ENCODE assay signal across 8 cellular contexts in genomic region chr3:127775398-127776109, GRCh38. TPM values are rescaled to one million over a fixed set of nuclear protein-coding genes. Genes with fewer than 3 reads are reported as not detected.
DNase-seq lines count a peak whose midpoint lies in the region; ATAC-seq, FAIRE-seq and TF ChIP-seq lines count a peak whose summit lies in the region.

No MANE protein-coding gene starts in this region.

- peak overlapping the region in 1 of 2 donors; percentile 41 for H3K27ac ChIP-seq in kidney (ENCODE audit: low read depth in 2 of 2, low read length in 2 of 2)
- H3K27ac ChIP-seq in thoracic aorta: peak overlapping the region; percentile 70 to 72

- no peaks in the 10 kb centered on the region for H3K27me3 ChIP-seq in thoracic aorta (replicated peaks; ENCODE audit: insufficient read depth)

- H3K4me1 Mint-ChIP-seq in activated T-helper 1 cell treated with anti-CD3 and anti-CD28 coated beads, Interleukin-12 subunit alpha, Interleukin-12 subunit beta, Interleukin-2, Interleukin-4 antibody, amounts not matched to agents 30 ng/mL and 10 ng/mL and 1 ng/mL, durations not matched to agents 14 hours and 24 hours and 36 hours (ENCODE audit: low read depth): peaks cover 22% of the 10 kb centered on the region

- peak overlapping the region; percentile 37 for H3K4me3 Mint-ChIP-seq in activated T-helper 1 cell treated with anti-CD3 and anti-CD28 coated beads, Interleukin-12 subunit alpha, Interleukin-12 subunit beta, Interleukin-2, Interleukin-4 antibody, amounts not matched to agents 30 ng/mL and 10 ng/mL and 1 ng/mL, durations not matched to agents 14 hours and 24 hours and 36 hours

- TF ChIP-seq CTCF in kidney (IDR thresholded peaks at IDR 0.05; ENCODE audit: borderline replicate concordance, extremely low read depth, insufficient read depth) (no peak), thoracic aorta (IDR thresholded peaks at IDR 0.05) (no peak)

- ATAC-seq in thoracic aorta (ENCODE audit: insufficient number of reproducible peaks, low FRiP score, low read depth): peak; percentile 62

- in situ Hi-C loops in KBM-7 (cut with MboI; ENCODE audit: low pct_unique_long_range_greater_than_20kb, low sequenced_read_pairs) (no loop called here), G401 (cut with HindIII; ENCODE audit: low sequenced_read_pairs) (no loop called here)

- H3K36me3 Mint-ChIP-seq in activated T-helper 1 cell treated with anti-CD3 and anti-CD28 coated beads, Interleukin-12 subunit alpha, Interleukin-12 subunit beta, Interleukin-2, Interleukin-4 antibody, amounts not matched to agents 30 ng/mL and 10 ng/mL and 1 ng/mL, durations not matched to agents 14 hours and 24 hours and 36 hours (ENCODE audit: low read depth): peaks cover 5% of the 10 kb centered on the region

- H3K4me3 ChIP-seq in kidney (ENCODE audit: low read length in 2 of 2): no peak overlapping the region
- peak overlapping the region; percentile 42 for H3K4me3 ChIP-seq in thoracic aorta

- peaks cover 2% of the 10 kb centered on the region for H3K27me3 Mint-ChIP-seq in activated T-helper 1 cell treated with anti-CD3 and anti-CD28 coated beads, Interleukin-12 subunit alpha, Interleukin-12 subunit beta, Interleukin-2, Interleukin-4 antibody, amounts not matched to agents 30 ng/mL and 10 ng/mL and 1 ng/mL, durations not matched to agents 14 hours and 24 hours and 36 hours (ENCODE audit: insufficient read depth)

- no peak overlapping the region for H3K27ac Mint-ChIP-seq in activated T-helper 1 cell treated with anti-CD3 and anti-CD28 coated beads, Interleukin-12 subunit alpha, Interleukin-12 subunit beta, Interleukin-2, Interleukin-4 antibody, amounts not matched to agents 30 ng/mL and 10 ng/mL and 1 ng/mL, durations not matched to agents 14 hours and 24 hours and 36 hours

- H3K9me3 Mint-ChIP-seq in activated T-helper 1 cell treated with anti-CD3 and anti-CD28 coated beads, Interleukin-12 subunit alpha, Interleukin-12 subunit beta, Interleukin-2, Interleukin-4 antibody, amounts not matched to agents 30 ng/mL and 10 ng/mL and 1 ng/mL, durations not matched to agents 14 hours and 24 hours and 36 hours: peaks cover 11% of the 10 kb centered on the region

- no peak overlapping the region for H3K9ac ChIP-seq in kidney (ENCODE audit: low read length in 2 of 2)

- FAIRE-seq in kidney (lab: Jason Lieb, UNC): no peak

- H3K4me1 ChIP-seq in kidney (ENCODE audit: control insufficient read depth in 1 of 2, insufficient read depth in 1 of 2, low read depth in 1 of 2, low read length in 2 of 2): peaks cover 9 to 10% of the 10 kb centered on the region in 2 donors
- peaks cover 32 to 55% of the 10 kb centered on the region in 2 donors for H3K4me1 ChIP-seq in thoracic aorta (ENCODE audit: control insufficient read depth in 1 of 2, low read depth in 2 of 2)

- intact Hi-C loops in activated T-helper 1 cell treated with anti-CD3 and anti-CD28 coated beads, Interleukin-12 subunit alpha, Interleukin-12 subunit beta, Interleukin-2, Interleukin-4 antibody, amounts not matched to agents 30 ng/mL and 10 ng/mL and 1 ng/mL, durations not matched to agents 14 hours and 24 hours and 36 hours (cut with micrococcal nuclease): no loop called here
- intact Hi-C loops in kidney (cut with DNase I): no loop called here

- H3K36me3 ChIP-seq in kidney (ENCODE audit: control insufficient read depth in 1 of 2, insufficient read depth in 2 of 2, low read length in 2 of 2) (no peaks in the 10 kb centered on the region), thoracic aorta (no peaks in the 10 kb centered on the region)

- H3K9me3 ChIP-seq in kidney (ENCODE audit: control insufficient read depth in 1 of 2, low read length in 2 of 2) (peaks cover 0 to 5% of the 10 kb centered on the region in 2 donors), thoracic aorta (no peaks in the 10 kb centered on the region)

- peak; percentile 38 to 57 for DNase-seq in AML-193 (lab: John Stamatoyannopoulos, UW)
- peak; percentile 30 for DNase-seq in KBM-7
- DNase-seq in activated T-helper 1 cell treated with anti-CD3 and anti-CD28 coated beads, Interleukin-12 subunit alpha, Interleukin-12 subunit beta, Interleukin-2, Interleukin-4 antibody, amounts not matched to agents 30 ng/mL and 10 ng/mL and 1 ng/mL, durations not matched to agents 14 hours and 24 hours and 36 hours (ENCODE audit: low spot score): no peak
- peak; percentile 77 for DNase-seq in kidney
- DNase-seq in thoracic aorta (ENCODE audit: low spot score): no peak
- DNase-seq in G401 (ENCODE audit: low spot score): no peak
- DNase-seq in RKO (ENCODE audit: low spot score): no peak
- DNase-seq in stimulated activated CD4-positive, alpha-beta T cell treated with anti-CD3 and anti-CD28 coated beads, Interleukin-2, amount 100 ng/mL, for 48 hours: no peak

RNA-seq across cellular contexts. Expression of gene MGLL, which starts 46.8 kb away (rescaled TPM):
- total RNA-seq in activated T-helper 1 cell treated with anti-CD3 and anti-CD28 coated beads, Interleukin-12 subunit alpha, Interleukin-12 subunit beta, Interleukin-2, Interleukin-4 antibody, amounts not matched to agents 30 ng/mL and 10 ng/mL and 1 ng/mL, durations not matched to agents 14 hours and 24 hours and 36 hours: 2.2 and 2.5 TPM in 2 replicates
- total RNA-seq in kidney (250 TPM), thoracic aorta (10 to 100 TPM; 57.6 to 71.8 TPM)
- 74.2 TPM for polyA plus RNA-seq in kidney (ENCODE audit: insufficient read depth, low read depth, low replicate concordance)
- not detected in 2 replicates for total RNA-seq in G401 (2014; rRNA removed; shearing (Covaris generic))

Comparison
In these comparisons a context has a peak if more than half of its experiments do, and no peak if none do; other contexts are left out.
1. DNase-seq: peak in AML-193 (2 of 2), KBM-7 (single experiment) and kidney (single experiment); none in activated T-helper 1 cell treated with anti-CD3 and anti-CD28 coated beads, Interleukin-12 subunit alpha, Interleukin-12 subunit beta, Interleukin-2, Interleukin-4 antibody, amounts not matched to agents 30 ng/mL and 10 ng/mL and 1 ng/mL, durations not matched to agents 14 hours and 24 hours and 36 hours (single experiment), thoracic aorta (single experiment), G401 (single experiment), RKO (single experiment) and stimulated activated CD4-positive, alpha-beta T cell treated with anti-CD3 and anti-CD28 coated beads, Interleukin-2, amount 100 ng/mL, for 48 hours (0 of 2).
2. RNA of gene MGLL, which starts 46.8 kb away (total RNA-seq): 250 TPM in kidney (single experiment) and 57.6 to 71.8 TPM in thoracic aorta; 2.2 to 2.5 TPM in activated T-helper 1 cell treated with anti-CD3 and anti-CD28 coated beads, Interleukin-12 subunit alpha, Interleukin-12 subunit beta, Interleukin-2, Interleukin-4 antibody, amounts not matched to agents 30 ng/mL and 10 ng/mL and 1 ng/mL, durations not matched to agents 14 hours and 24 hours and 36 hours and not detected in G401; every median in the first group is over 10 times any median in the second.